In the genomic region with DNA sequence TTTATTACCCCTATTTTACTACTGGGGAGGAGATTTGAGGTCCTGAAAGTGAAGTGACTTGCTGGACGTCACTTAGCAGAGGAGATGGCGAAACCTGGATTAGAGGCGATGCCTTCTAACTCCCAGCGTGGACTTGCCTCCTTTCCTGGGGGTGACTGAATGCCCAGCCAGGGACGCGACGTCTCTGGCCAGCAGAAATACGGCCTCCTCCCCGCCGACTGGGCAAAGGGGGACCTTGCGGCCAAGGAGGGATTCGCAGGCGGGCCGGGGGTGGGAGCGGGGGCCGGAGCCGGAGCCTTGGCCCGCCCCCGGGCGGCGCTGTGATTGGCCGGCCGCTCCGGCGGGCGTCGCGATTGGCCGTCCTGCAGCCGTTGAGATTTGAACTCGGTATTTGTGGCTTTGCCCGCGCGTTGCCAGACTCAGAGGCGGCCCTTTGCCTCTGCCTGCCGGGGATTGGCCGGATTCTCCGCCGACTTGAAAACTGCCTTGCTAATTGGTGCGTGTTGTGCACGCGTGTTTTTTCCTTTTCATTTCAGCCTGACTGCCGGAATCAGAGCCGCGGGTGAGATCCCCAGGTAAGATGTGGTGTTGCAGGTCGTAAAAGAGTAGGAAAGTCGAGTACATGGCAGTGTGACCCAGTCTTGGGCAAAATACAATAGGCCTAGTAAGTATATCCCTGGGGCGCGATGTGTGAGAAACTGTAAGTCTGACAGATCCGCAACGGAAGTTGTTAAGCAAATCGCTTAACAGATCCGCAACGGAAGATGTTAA, we compare ENCODE assay signal across 8 cellular contexts. TPM values are rescaled to one million over a fixed set of nuclear protein-coding genes. Genes with fewer than 3 reads are reported as not detected.
DNase-seq lines count a peak whose midpoint lies in the region; ATAC-seq and TF ChIP-seq lines count a peak whose summit lies in the region.

A gene with protein sequence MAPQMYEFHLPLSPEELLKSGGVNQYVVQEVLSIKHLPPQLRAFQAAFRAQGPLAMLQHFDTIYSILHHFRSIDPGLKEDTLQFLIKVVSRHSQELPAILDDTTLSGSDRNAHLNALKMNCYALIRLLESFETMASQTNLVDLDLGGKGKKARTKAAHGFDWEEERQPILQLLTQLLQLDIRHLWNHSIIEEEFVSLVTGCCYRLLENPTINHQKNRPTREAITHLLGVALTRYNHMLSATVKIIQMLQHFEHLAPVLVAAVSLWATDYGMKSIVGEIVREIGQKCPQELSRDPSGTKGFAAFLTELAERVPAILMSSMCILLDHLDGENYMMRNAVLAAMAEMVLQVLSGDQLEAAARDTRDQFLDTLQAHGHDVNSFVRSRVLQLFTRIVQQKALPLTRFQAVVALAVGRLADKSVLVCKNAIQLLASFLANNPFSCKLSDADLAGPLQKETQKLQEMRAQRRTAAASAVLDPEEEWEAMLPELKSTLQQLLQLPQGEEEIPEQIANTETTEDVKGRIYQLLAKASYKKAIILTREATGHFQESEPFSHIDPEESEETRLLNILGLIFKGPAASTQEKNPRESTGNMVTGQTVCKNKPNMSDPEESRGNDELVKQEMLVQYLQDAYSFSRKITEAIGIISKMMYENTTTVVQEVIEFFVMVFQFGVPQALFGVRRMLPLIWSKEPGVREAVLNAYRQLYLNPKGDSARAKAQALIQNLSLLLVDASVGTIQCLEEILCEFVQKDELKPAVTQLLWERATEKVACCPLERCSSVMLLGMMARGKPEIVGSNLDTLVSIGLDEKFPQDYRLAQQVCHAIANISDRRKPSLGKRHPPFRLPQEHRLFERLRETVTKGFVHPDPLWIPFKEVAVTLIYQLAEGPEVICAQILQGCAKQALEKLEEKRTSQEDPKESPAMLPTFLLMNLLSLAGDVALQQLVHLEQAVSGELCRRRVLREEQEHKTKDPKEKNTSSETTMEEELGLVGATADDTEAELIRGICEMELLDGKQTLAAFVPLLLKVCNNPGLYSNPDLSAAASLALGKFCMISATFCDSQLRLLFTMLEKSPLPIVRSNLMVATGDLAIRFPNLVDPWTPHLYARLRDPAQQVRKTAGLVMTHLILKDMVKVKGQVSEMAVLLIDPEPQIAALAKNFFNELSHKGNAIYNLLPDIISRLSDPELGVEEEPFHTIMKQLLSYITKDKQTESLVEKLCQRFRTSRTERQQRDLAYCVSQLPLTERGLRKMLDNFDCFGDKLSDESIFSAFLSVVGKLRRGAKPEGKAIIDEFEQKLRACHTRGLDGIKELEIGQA (N-terminal part only) (plus strand): TSS at position 523 of the 771 bp plus-strand sequence. CDS start 997 bp downstream, outside the sequence.

- peak; percentile 86 for ATAC-seq in GM19043 (IDR thresholded peaks at IDR 0.05; ENCODE audit: low read depth, unreplicated experiment)
- ATAC-seq in HG03378 (IDR thresholded peaks at IDR 0.05; ENCODE audit: unreplicated experiment) = peak; percentile 81

- no peaks in the 10 kb centered on the region for H3K36me3 ChIP-seq in kidney epithelial cell (ENCODE audit: control insufficient read depth, insufficient read depth, low read length)

- TF ChIP-seq CTCF in kidney epithelial cell (IDR thresholded peaks at IDR 0.05; ENCODE audit: insufficient read depth, low read length, poor library complexity, severe bottlenecking) = peak; percentile 5

- H3K4me3 ChIP-seq in kidney epithelial cell (ENCODE audit: low read depth, low read length) = peak within 1 kb of the TSS; percentile 81

- peak; percentile 94 for DNase-seq in AML-193 (lab: John Stamatoyannopoulos, UW)
- peak; percentile 91 for DNase-seq in NCI-H460 (ENCODE audit: extremely low read depth, low read depth)
- peak; percentile 92 for DNase-seq in activated CD4-positive, alpha-beta T cell treated with anti-CD3 and anti-CD28 coated beads for 1 hour
- DNase-seq in cerebellum (ENCODE audit: low spot score) = peak; percentile 97
- peak; percentile 79 for DNase-seq in kidney epithelial cell (ENCODE audit: low read depth)
- DNase-seq in stimulated activated CD4-positive, alpha-beta T cell treated with anti-CD3 and anti-CD28 coated beads, Interleukin-15, amount 100 ng/mL, for 48 hours (ENCODE audit: low read depth in 2 of 2) = peak; percentile 92 to 94

- H3K27me3 ChIP-seq in kidney epithelial cell (ENCODE audit: control insufficient read depth, insufficient read depth, low read length) = no peaks in the 10 kb centered on the region

RNA-seq across cellular contexts. Expression of the gene that starts here (rescaled TPM):
- 60.2 and 68.4 TPM in 2 replicates for total RNA-seq in NCI-H460 (2014; rRNA removed; shearing (Covaris generic))
- 22.9 and 36.5 TPM in 2 replicates for polyA plus RNA-seq in NCI-H460 (2014; cell fraction: nucleus; rRNA removed)
- total RNA-seq in cerebellum (22.3 TPM), kidney epithelial cell (62.3 and 98.0 TPM in 2 replicates)

Comparison
In these comparisons a context has a peak if more than half of its experiments do, and no peak if none do; other contexts are left out.
1. Peak in every context shown above with its lines: DNase-seq, ATAC-seq and H3K4me3 ChIP-seq.